Comparison of ENCODE assay signal across 17 cellular contexts in the genomic region with DNA sequence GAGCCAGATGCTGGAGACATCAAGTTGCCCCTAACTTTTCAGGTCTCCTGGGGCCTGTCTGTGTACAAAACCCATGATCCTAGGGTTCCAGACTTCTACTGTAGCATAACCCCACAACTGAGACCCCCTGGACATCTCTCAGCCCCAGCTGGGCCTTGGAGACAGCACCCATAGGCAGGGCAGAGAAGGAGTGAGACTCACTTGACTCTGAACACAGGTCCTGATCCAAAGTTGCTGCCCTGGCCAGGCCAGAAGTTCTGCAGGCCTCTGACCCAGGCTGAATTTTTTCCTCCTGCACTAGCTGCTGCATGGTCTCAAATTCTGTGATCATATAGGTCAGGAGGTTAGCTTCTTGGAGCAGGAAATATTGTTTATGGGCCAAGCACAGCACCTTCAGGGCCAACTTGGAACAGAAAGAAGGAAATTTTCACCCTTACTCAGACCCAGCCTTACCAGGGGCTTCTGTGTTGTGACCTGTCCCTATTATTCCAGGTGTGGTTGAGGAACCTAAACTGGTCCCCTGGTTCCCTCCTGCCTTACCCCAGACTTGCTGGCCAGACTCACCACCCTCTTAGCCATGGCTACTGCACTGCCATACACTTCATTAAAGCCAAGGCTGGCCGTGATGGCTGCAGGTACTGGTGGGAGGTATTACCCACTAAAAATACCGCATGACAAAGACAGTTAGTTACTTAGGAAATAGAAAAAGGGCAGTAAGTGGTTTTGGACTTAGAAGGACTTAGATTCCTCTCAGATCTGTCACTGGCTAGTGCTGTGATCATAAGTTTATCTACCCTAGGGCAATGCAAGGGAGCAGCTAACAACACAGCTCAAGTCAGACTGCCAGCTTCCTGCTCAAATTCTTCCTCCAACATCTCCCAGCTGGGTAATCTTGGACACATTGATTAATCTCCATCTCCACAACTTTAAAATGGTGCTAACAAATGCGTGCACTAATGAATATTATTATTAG.
A peak's percentile ranks its signal among the peaks of the same experiment; 100 is the strongest.
DNase-seq lines count a peak whose midpoint lies in the region; ATAC-seq and TF ChIP-seq lines count a peak whose summit lies in the region.
"Had no signal": no experiment of that assay in that cellular context is flagged by ENCODE, and none has a peak within 500 bp of the region (broad histone marks: within the 10 kb centered on the region; RNA-seq: fewer than 3 reads in every experiment).

No MANE protein-coding gene starts in this region.

- no peaks in the 10 kb centered on the region for H3K4me1 Mint-ChIP-seq in osteocyte (ENCODE audit: unreplicated experiment)
- H3K4me1 Mint-ChIP-seq: CD14-positive monocyte, GM23338 had no signal

- no peak overlapping the region for H3K27ac Mint-ChIP-seq in osteocyte (ENCODE audit: unreplicated experiment)
- H3K27ac Mint-ChIP-seq: CD4-positive, alpha-beta memory T cell; GM23338 had no signal

- no peak overlapping the region for H3K27ac ChIP-seq in coronary artery
- H3K27ac ChIP-seq: BLaER1, KMS-11 had no signal

- no peak overlapping the region for H3K4me3 Mint-ChIP-seq in osteocyte (ENCODE audit: unreplicated experiment)
- H3K4me3 Mint-ChIP-seq: CD14-positive monocyte; CD4-positive, alpha-beta memory T cell; GM23338 had no signal

- H3K4me3 ChIP-seq in coronary artery, result no peak overlapping the region
- H3K4me3 ChIP-seq: BLaER1, GM12878, GM23338 had no signal

- no peaks in the 10 kb centered on the region for H3K36me3 Mint-ChIP-seq in osteocyte (ENCODE audit: unreplicated experiment)
- H3K36me3 Mint-ChIP-seq: CD14-positive monocyte; CD4-positive, alpha-beta memory T cell had no signal

- no peak for ATAC-seq in HG03442 (IDR thresholded peaks at IDR 0.05; ENCODE audit: unreplicated experiment)
- no peak for ATAC-seq in GM19397 (IDR thresholded peaks at IDR 0.05; ENCODE audit: unreplicated experiment)
- ATAC-seq: GM12878, GM23338, HCT116 had no signal

- H3K9me3 Mint-ChIP-seq in osteocyte (ENCODE audit: unreplicated experiment), result peaks cover 38% of the 10 kb centered on the region

- DNase-seq in HPDE6-E6E7 (ENCODE audit: extremely low spot score), result peak; percentile 42
- DNase-seq in coronary artery (ENCODE audit: low spot score), result peak; percentile 65
- DNase-seq in osteocyte (ENCODE audit: extremely low spot score, unreplicated experiment), result peak; percentile 70
- DNase-seq in NCI-H69 (lab: John Stamatoyannopoulos, UW), result no peak
- DNase-seq: CD4-positive, alpha-beta memory T cell; DMS 273 treated with DMSO at 0.1 percent for 48 hours; DMS53; DND-41; EL had no signal

- TF ChIP-seq CTCF in coronary artery (IDR thresholded peaks at IDR 0.05) (no peak), osteocyte (IDR thresholded peaks at IDR 0.05) (no peak)

- no peaks in the 10 kb centered on the region for H3K27me3 Mint-ChIP-seq in osteocyte (ENCODE audit: unreplicated experiment)
- H3K27me3 Mint-ChIP-seq: CD4-positive, alpha-beta memory T cell had no signal
